31 cellular contexts compared by ENCODE assay signal in the genomic region with DNA sequence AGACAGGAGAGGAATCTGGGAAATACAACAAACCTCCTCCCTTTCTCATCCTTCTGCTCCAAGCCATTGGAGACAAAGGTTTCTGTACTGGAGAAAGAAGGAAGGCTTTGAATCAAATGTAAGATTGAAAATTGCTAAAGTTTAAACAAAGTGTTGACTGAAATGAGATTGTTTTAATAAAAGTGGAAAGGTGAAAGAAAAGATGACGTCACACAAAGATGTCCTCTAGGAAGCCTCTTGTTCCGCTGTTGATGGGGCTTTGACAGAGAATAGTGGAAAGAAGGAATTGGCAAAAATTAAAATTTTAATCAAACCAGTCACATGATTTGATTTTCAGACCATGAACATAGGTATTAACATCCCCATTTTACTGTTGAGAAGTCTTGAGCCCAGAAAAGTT.
"Had no signal": no experiment of that assay in that cellular context is flagged by ENCODE, and none has a peak within 500 bp of the region (broad histone marks: within the 10 kb centered on the region; RNA-seq: fewer than 3 reads in every experiment).

No MANE protein-coding gene starts in this region.

- H3K36me3 ChIP-seq: neutrophil, pancreas, spleen, suprapubic skin, tibial artery, transverse colon, upper lobe of right lung had no signal

- H3K9me3 Mint-ChIP-seq: nephron progenitor cell, neural crest cell, type B pancreatic cell had no signal

- H3K27me3 Mint-ChIP-seq: natural killer cell treated with Interleukin-12 subunit alpha and Interleukin-12 subunit beta and Interleukin-15 and Interleukin-18, amount 100 ng/mL, for 72 hours; progenitor cell of endocrine pancreas; stimulated activated memory B cell treated with anti-CD40 and anti-IgM and Interleukin-4, amounts not matched to agents 10 μg/mL and 1 μg/mL and 100 μg/mL, for 72 hours; stimulated activated naive CD8-positive, alpha-beta T cell treated with anti-CD3 and anti-CD28 coated beads, Interleukin-15, amount 100 ng/mL, for 72 hours; type B pancreatic cell had no signal

- H3K4me1 Mint-ChIP-seq: naive thymus-derived CD8-positive, alpha-beta T cell; nephron progenitor cell; neural crest cell; stimulated activated memory B cell treated with anti-CD40 and anti-IgM and Interleukin-4, amounts not matched to agents 10 μg/mL and 1 μg/mL and 100 μg/mL, for 72 hours; stimulated activated naive CD8-positive, alpha-beta T cell treated with anti-CD3 and anti-CD28 coated beads, Interleukin-15, amount 100 ng/mL, for 72 hours had no signal

- H3K27ac ChIP-seq: neutrophil, pancreas, psoas muscle, skin epidermis, spleen, suprapubic skin, testis, tibial artery, transverse colon, upper lobe of right lung, uterus had no signal

- H3K4me2 ChIP-seq: smooth muscle cell had no signal

- FAIRE-seq: pancreas had no signal

- H3K4me3 Mint-ChIP-seq: naive thymus-derived CD8-positive, alpha-beta T cell; natural killer cell treated with Interleukin-12 subunit alpha and Interleukin-12 subunit beta and Interleukin-15 and Interleukin-18, amount 100 ng/mL, for 72 hours; nephron progenitor cell; neural crest cell; stimulated activated memory B cell treated with anti-CD40 and anti-IgM and Interleukin-4, amounts not matched to agents 10 μg/mL and 1 μg/mL and 100 μg/mL, for 72 hours; stimulated activated naive CD8-positive, alpha-beta T cell treated with anti-CD3 and anti-CD28 coated beads, Interleukin-15, amount 100 ng/mL, for 72 hours; type B pancreatic cell had no signal

- ATAC-seq: naive thymus-derived CD8-positive, alpha-beta T cell; natural killer cell treated with Interleukin-12 subunit alpha and Interleukin-12 subunit beta and Interleukin-15 and Interleukin-18, amount 100 ng/mL, for 72 hours; pancreas; psoas muscle; right cardiac atrium; sciatic nerve; stimulated activated memory B cell treated with anti-CD40 and anti-IgM and Interleukin-4, amounts not matched to agents 10 μg/mL and 1 μg/mL and 100 μg/mL, for 72 hours; stimulated activated naive CD8-positive, alpha-beta T cell treated with anti-CD3 and anti-CD28 coated beads, Interleukin-15, amount 100 ng/mL, for 72 hours; stimulated activated naive CD8-positive, alpha-beta T cell treated with anti-CD3 and anti-CD28 coated beads, Interleukin-15, Interleukin-2, amounts not matched to agents 100 U/mL and 50 U/mL, for 24 hours; upper lobe of right lung had no signal

- H3K4me1 ChIP-seq: pancreas, psoas muscle, spleen, suprapubic skin, testis, tibial artery, transverse colon, upper lobe of right lung, uterus had no signal

- H3K36me3 Mint-ChIP-seq: naive thymus-derived CD8-positive, alpha-beta T cell; natural killer cell treated with Interleukin-12 subunit alpha and Interleukin-12 subunit beta and Interleukin-15 and Interleukin-18, amount 100 ng/mL, for 72 hours; stimulated activated memory B cell treated with anti-CD40 and anti-IgM and Interleukin-4, amounts not matched to agents 10 μg/mL and 1 μg/mL and 100 μg/mL, for 72 hours; type B pancreatic cell had no signal

- H3K9me3 ChIP-seq: neutrophil, pancreas, psoas muscle, suprapubic skin, testis, tibial artery, transverse colon, upper lobe of right lung, uterus had no signal

- DNase-seq: naive thymus-derived CD8-positive, alpha-beta T cell; nephron progenitor cell; nucleus accumbens; pancreas; psoas muscle; right cardiac atrium; spleen; stimulated activated CD4-positive, alpha-beta T cell treated with anti-CD3 and anti-CD28 coated beads, Interleukin-12 subunit alpha, Interleukin-12 subunit beta, amount 100 ng/mL, for 4 hours; stimulated activated CD4-positive, alpha-beta T cell treated with anti-CD3 and anti-CD28 coated beads, Interleukin-1b, Interleukin-23, amount 100 ng/mL, for 48 hours; stimulated activated CD4-positive, alpha-beta T cell treated with anti-CD3 and anti-CD28 coated beads, Interleukin-4, amount 100 ng/mL, for 1 hour; stimulated activated CD4-positive, alpha-beta T cell treated with anti-CD3 and anti-CD28 coated beads, Interleukin-4, amount 100 ng/mL, for 4 hours; stimulated activated CD8-positive, alpha-beta memory T cell treated with anti-CD3 and anti-CD28 coated beads, Interleukin-4, amount 100 ng/mL, for 48 hours; stimulated activated naive CD4-positive, alpha-beta T cell; stimulated activated naive CD8-positive, alpha-beta T cell treated with anti-CD3 and anti-CD28 coated beads, Interleukin-15, amount 100 ng/mL, for 72 hours; stimulated activated naive CD8-positive, alpha-beta T cell treated with anti-CD3 and anti-CD28 coated beads, Interleukin-15, Interleukin-2, amounts not matched to agents 100 U/mL and 50 U/mL, for 24 hours; substantia nigra; testis; tibial artery; transverse colon; upper lobe of right lung; uterus had no signal

- H3K4me3 ChIP-seq: pancreas, psoas muscle, skin epidermis, smooth muscle cell, spleen, suprapubic skin, testis, tibial artery, transverse colon, upper lobe of right lung, uterus had no signal

- H3K27me3 ChIP-seq: neutrophil, pancreas, spleen, suprapubic skin, testis, tibial artery, transverse colon, upper lobe of right lung, uterus had no signal

- H3K27ac Mint-ChIP-seq: naive thymus-derived CD8-positive, alpha-beta T cell; natural killer cell treated with Interleukin-12 subunit alpha and Interleukin-12 subunit beta and Interleukin-15 and Interleukin-18, amount 100 ng/mL, for 72 hours; nephron progenitor cell; progenitor cell of endocrine pancreas; stimulated activated memory B cell treated with anti-CD40 and anti-IgM and Interleukin-4, amounts not matched to agents 10 μg/mL and 1 μg/mL and 100 μg/mL, for 72 hours; stimulated activated naive CD8-positive, alpha-beta T cell treated with anti-CD3 and anti-CD28 coated beads, Interleukin-15, amount 100 ng/mL, for 72 hours; type B pancreatic cell had no signal
